ENCODE assay signal across 1 cellular context in genomic region chr9:136429075-136429628, GRCh38.
TF ChIP-seq lines count a peak whose summit lies in the region.

No MANE protein-coding gene starts in this region.

TF ChIP-seq in WTC11, 78 proteins besides CTCF, POLR2A, EP300 and RAD21 (continued from another document):
- TF ChIP-seq PRDM15 (CRISPR knock-in tag; IDR thresholded peaks at IDR 0.05) (no peak), GABPB1 (CRISPR knock-in tag; IDR thresholded peaks at IDR 0.05) (no peak), FOXK1 (CRISPR knock-in tag; IDR thresholded peaks at IDR 0.05) (no peak), CREM (CRISPR knock-in tag; IDR thresholded peaks at IDR 0.05) (no peak), ATF6 (CRISPR knock-in tag; IDR thresholded peaks at IDR 0.05) (no peak), ZNF263 (CRISPR knock-in tag; IDR thresholded peaks at IDR 0.05; ENCODE audit: low read depth) (no peak), EMX1 (CRISPR knock-in tag; IDR thresholded peaks at IDR 0.05) (no peak), ZNF532 (CRISPR knock-in tag; IDR thresholded peaks at IDR 0.05; ENCODE audit: borderline replicate concordance) (no peak), ELF4 (CRISPR knock-in tag; IDR thresholded peaks at IDR 0.05; ENCODE audit: low read depth) (no peak), SOX15 (CRISPR knock-in tag; IDR thresholded peaks at IDR 0.05) (no peak), MXD4 (CRISPR knock-in tag; IDR thresholded peaks at IDR 0.05; ENCODE audit: borderline replicate concordance) (no peak), E2F5 (CRISPR knock-in tag; IDR thresholded peaks at IDR 0.05) (no peak), GTF2I (CRISPR knock-in tag; conservative IDR thresholded peaks at IDR 0.05) (no peak), ERG (CRISPR knock-in tag; IDR thresholded peaks at IDR 0.05) (no peak), RELA (CRISPR knock-in tag; IDR thresholded peaks at IDR 0.05; ENCODE audit: borderline replicate concordance) (no peak), ATF3 (CRISPR knock-in tag; conservative IDR thresholded peaks at IDR 0.05) (no peak), E2F1 (CRISPR knock-in tag; IDR thresholded peaks at IDR 0.05) (no peak), ZNF317 (CRISPR knock-in tag; IDR thresholded peaks at IDR 0.05; ENCODE audit: borderline replicate concordance, low read depth) (no peak)
